In the genomic region with DNA sequence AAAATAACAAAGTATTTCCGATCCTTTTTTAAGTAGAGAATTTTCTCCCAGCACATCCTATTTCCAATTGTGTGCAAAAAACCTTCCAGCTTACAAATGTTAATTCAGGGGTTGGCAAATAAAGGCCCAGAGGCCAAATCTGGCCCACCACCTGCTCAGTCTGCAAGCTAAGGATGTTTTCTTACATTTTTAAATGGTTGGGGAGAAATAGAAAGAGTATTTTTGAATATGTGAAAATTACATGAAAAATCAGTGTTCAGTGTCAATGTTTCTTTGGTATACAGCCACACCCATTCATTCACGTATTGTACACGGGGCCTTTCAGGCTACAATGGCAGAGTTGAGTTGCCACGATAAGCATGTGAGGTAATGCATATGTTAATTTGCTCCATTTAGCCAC, we compare ENCODE assay signal across 23 cellular contexts.
DNase-seq lines count a peak whose midpoint lies in the region; ATAC-seq and TF ChIP-seq lines count a peak whose summit lies in the region.
"Had no signal": no experiment of that assay in that cellular context is flagged by ENCODE, and none has a peak within 500 bp of the region (broad histone marks: within the 10 kb centered on the region; RNA-seq: fewer than 3 reads in every experiment).

No MANE protein-coding gene starts in this region.

- H3K27ac Mint-ChIP-seq in WTC11: peak overlapping the region; percentile 17; the same call in 1 of the 2 replicates
- H3K27ac Mint-ChIP-seq: CD4-positive, alpha-beta T cell had no signal

- H3K36me3 ChIP-seq in GM23248 (ENCODE audit: low read depth) (no peaks in the 10 kb centered on the region), IMR-90 (ENCODE audit: control insufficient read depth, insufficient read depth, low read length) (no peaks in the 10 kb centered on the region), osteoblast (ENCODE audit: insufficient read depth, low read length) (peaks cover 3% of the 10 kb centered on the region)

- peak overlapping the region; percentile 41 for H2BK5ac ChIP-seq in IMR-90 (ENCODE audit: low read depth, low read length, poor library complexity, severe bottlenecking)

- H3K79me1 ChIP-seq in IMR-90 (ENCODE audit: low read depth in 1 of 2, low read length in 2 of 2): peaks cover 0 to 4% of the 10 kb centered on the region in 2 experiments; a peak in 1 of 4 replicates

- no peaks in the 10 kb centered on the region for H3K9me3 Mint-ChIP-seq in WTC11
- H3K9me3 Mint-ChIP-seq: CD4-positive, alpha-beta T cell had no signal

- no peak overlapping the region for H4K5ac ChIP-seq in IMR-90 (ENCODE audit: low read depth, low read length)

- no peak overlapping the region for H3K56ac ChIP-seq in IMR-90 (ENCODE audit: extremely low read depth, insufficient read depth, low read length)

- no peak for TF ChIP-seq POLR2A in IMR-90 (IDR thresholded peaks at IDR 0.05; ENCODE audit: low read depth, low read length)

- CTCF ChIA-PET in IMR-90 (lab: Yijun Ruan, JAX) (no interaction called here), WTC11 (lab: Charles Lee) (interaction anchor here (1.4 kb wide), 1 partner anchor 160 kb away, joined by 3 read pairs; no protein-coding TSS in a partner anchor)

- H2AK5ac ChIP-seq in IMR-90 (ENCODE audit: low read depth, low read length): peak overlapping the region; percentile 71; the same call in 1 of the 2 replicates

- H4K20me1 ChIP-seq in GM23248 (ENCODE audit: insufficient read depth) (0 out of 2 replicates have a peak, but pooled peaks cover 3% of the 10 kb centered on the region), IMR-90 (ENCODE audit: insufficient read depth, low read length) (peaks cover 2% of the 10 kb centered on the region; the same call in 1 of the 2 replicates), osteoblast (ENCODE audit: insufficient read depth, low read length) (no peaks in the 10 kb centered on the region)
- H4K20me1 ChIP-seq: BLaER1 had no signal

- H3K79me2 ChIP-seq in GM23248 (ENCODE audit: insufficient read depth) (no peaks in the 10 kb centered on the region), osteoblast (ENCODE audit: insufficient read depth, low read length) (no peaks in the 10 kb centered on the region)

- H3K4me2 ChIP-seq in GM23248 (ENCODE audit: unreplicated experiment): peak overlapping the region; percentile 19
- peak overlapping the region; percentile 50; the same call in 1 of the 2 replicates for H3K4me2 ChIP-seq in IMR-90 (ENCODE audit: low read depth, low read length)
- no peak overlapping the region for H3K4me2 ChIP-seq in osteoblast (ENCODE audit: insufficient read depth, low read length)
- H3K4me2 ChIP-seq: BLaER1, PC-9 had no signal

- H2BK120ac ChIP-seq in IMR-90 (ENCODE audit: low read depth, low read length): peak overlapping the region; percentile 9; the same call in 1 of the 2 replicates

- peaks cover 6% of the 10 kb centered on the region for H3F3A ChIP-seq in GM23248 (ENCODE audit: insufficient read depth)

- peaks cover 4% of the 10 kb centered on the region for H3K4me1 Mint-ChIP-seq in WTC11

- H2BK20ac ChIP-seq in IMR-90 (ENCODE audit: low read depth, low read length): peak overlapping the region; percentile 71

- no peak for TF ChIP-seq RAD21 in IMR-90 (IDR thresholded peaks at IDR 0.05; ENCODE audit: low read length)

- H3K9ac ChIP-seq in GM23248 (no peak overlapping the region), IMR-90 (ENCODE audit: low read depth, low read length) (no peak overlapping the region)
- H3K9ac ChIP-seq: BLaER1 had no signal

- H2AFZ ChIP-seq in GM23248 (no peak overlapping the region), IMR-90 (replicated peaks; ENCODE audit: low read length, poor library complexity) (no peak overlapping the region), osteoblast (ENCODE audit: low read length) (no peak overlapping the region)
- H2AFZ ChIP-seq: PC-9 had no signal

- peaks cover 3% of the 10 kb centered on the region for H3K9me1 ChIP-seq in IMR-90 (ENCODE audit: insufficient read depth, low read length)

- no peak for TF ChIP-seq CTCF in IMR-90 (conservative IDR thresholded peaks at IDR 0.05; ENCODE audit: low read depth, low read length)
- no peak for TF ChIP-seq CTCF in WTC11 (IDR thresholded peaks at IDR 0.05)
- no peak for TF ChIP-seq CTCF in osteoblast (IDR thresholded peaks at IDR 0.05; ENCODE audit: extremely low read depth, low read depth, low read length)
- TF ChIP-seq CTCF in GM10266 (IDR thresholded peaks at IDR 0.05; ENCODE audit: control insufficient read depth, insufficient read depth, low read depth, missing control alignments): no peak

- no peak overlapping the region for H3K14ac ChIP-seq in IMR-90 (replicated peaks; ENCODE audit: low read depth, low read length)

- no peak overlapping the region for H2AK9ac ChIP-seq in IMR-90 (replicated peaks; ENCODE audit: low read depth, low read length, poor library complexity)

- H4K8ac ChIP-seq in IMR-90 (ENCODE audit: low read depth in 2 of 2, low read length in 2 of 2): 0 out of 4 replicates have a peak overlapping the region, but pooled peaks of 1 of the 2 experiments have one; percentile 5

- no peak overlapping the region for H3K23ac ChIP-seq in IMR-90 (ENCODE audit: low read depth, low read length)

- peak overlapping the region; percentile 54; the same call in 1 of the 2 replicates for H3K18ac ChIP-seq in IMR-90 (ENCODE audit: low read depth, low read length)

- WGBS in GM23248 (ENCODE audit: low coverage in 1 of 2, low lambda C conversion rate in 2 of 2, missing lambda C conversion rate in 2 of 2), 2 experiments: 85 to 87% methylated on average over 4 of the region's 4 CpGs
- WGBS in IMR-90 (ENCODE audit: extremely low coverage in 2 of 2, insufficient read length in 1 of 2), 2 experiments: no CpG with 5 or more reads among the region's 4 CpGs

- H3K4ac ChIP-seq in IMR-90 (ENCODE audit: low read depth, low read length): 0 out of 2 replicates have a peak overlapping the region, but pooled peaks have one; percentile 37

- POLR2A ChIA-PET in IMR-90 (lab: Charles Lee; ENCODE audit: unreplicated experiment): no interaction called here
- POLR2A ChIA-PET in WTC11 (lab: Charles Lee): no interaction called here

- H3K9me2 ChIP-seq in GM23248 (ENCODE audit: insufficient read depth): no peaks in the 10 kb centered on the region

- H3K27ac ChIP-seq in GM23248 (peak overlapping the region; percentile 19; the same call in 1 of the 2 replicates), IMR-90 (ENCODE audit: insufficient read depth, low read length) (no peak overlapping the region), osteoblast (ENCODE audit: low read depth, low read length) (peak overlapping the region; percentile 55)
- H3K27ac ChIP-seq: BLaER1, HL-60, PC-9, SK-N-MC had no signal

- H2BK15ac ChIP-seq in IMR-90 (ENCODE audit: low read depth, low read length): peak overlapping the region; percentile 6; the same call in 1 of the 3 replicates

- BruUV-seq in IMR-90 (replicated peaks; lab: Mats Ljungman, UMichigan): no TSS peak

- H3K4me3 ChIP-seq in GM23248 (no peak overlapping the region), IMR-90 (ENCODE audit: insufficient read depth, low read depth, low read length) (no peak overlapping the region), osteoblast (ENCODE audit: insufficient read depth, low read length) (no peak overlapping the region)
- H3K4me3 ChIP-seq: BLaER1, PC-9, SK-N-MC had no signal

- H3K36me3 Mint-ChIP-seq in WTC11: no peaks in the 10 kb centered on the region

- intact Hi-C loops in IMR-90 (cut with micrococcal nuclease): no loop called here

- H3K9me3 ChIP-seq in GM23248 (ENCODE audit: low read depth): no peaks in the 10 kb centered on the region
- no peaks in the 10 kb centered on the region for H3K9me3 ChIP-seq in IMR-90 (ENCODE audit: control insufficient read depth, insufficient read depth, low read length)
- no peaks in the 10 kb centered on the region for H3K9me3 ChIP-seq in osteoblast (ENCODE audit: low read depth, low read length)
- H3K9me3 ChIP-seq: BLaER1 had no signal

- H3K4me3 Mint-ChIP-seq in WTC11: no peak overlapping the region
- H3K4me3 Mint-ChIP-seq: CD4-positive, alpha-beta T cell had no signal

- in situ Hi-C loops in GM23248 (cut with MboI) (no loop called here), IMR-90 (cut with MboI; ENCODE audit: low sequenced_read_pairs) (no loop called here)

- no peak for DNase-seq in GM23248
- DNase-seq in IMR-90: no peak
- DNase-seq in WTC11 (ENCODE audit: low spot score): no peak
- DNase-seq in osteoblast (ENCODE audit: insufficient read length, low spot score, missing footprints): no peak
- DNase-seq in GM10266 (ENCODE audit: extremely low spot score): no peak
- no peak for DNase-seq in GOT3 (lab: John Stamatoyannopoulos, UW)
- DNase-seq: CD4-positive, alpha-beta T cell; COR-L47; DMS153; H7; KG1; NCI-H1092; NCI-H1436; NCI-H2029; NCI-H2171; NCI-H524 treated with DMSO at 0.1 percent for 48 hours; PC-9; RPMI8226; SHP77 had no signal

- no peaks in the 10 kb centered on the region for H3K27me3 Mint-ChIP-seq in WTC11 (ENCODE audit: low read depth)
- H3K27me3 Mint-ChIP-seq: CD4-positive, alpha-beta T cell had no signal

- H4K91ac ChIP-seq in IMR-90 (ENCODE audit: insufficient read depth, low read depth, low read length): no peak overlapping the region

- peaks cover 13% of the 10 kb centered on the region for H3K4me1 ChIP-seq in GM23248 (ENCODE audit: insufficient read depth)
- H3K4me1 ChIP-seq in IMR-90 (ENCODE audit: control insufficient read depth, insufficient read depth, low read length): peaks cover 8% of the 10 kb centered on the region
- peaks cover 9% of the 10 kb centered on the region for H3K4me1 ChIP-seq in osteoblast (ENCODE audit: insufficient read depth, low read length)

- H3K27me3 ChIP-seq in GM23248 (replicated peaks; ENCODE audit: insufficient read depth) (no peaks in the 10 kb centered on the region), IMR-90 (ENCODE audit: control insufficient read depth, insufficient read depth, low read length) (no peaks in the 10 kb centered on the region), osteoblast (ENCODE audit: insufficient read depth, low read length) (no peaks in the 10 kb centered on the region)
- H3K27me3 ChIP-seq: BLaER1 had no signal

- dilution Hi-C loops in IMR-90 (cut with HindIII; ENCODE audit: low sequenced_read_pairs, unreplicated experiment): no loop called here

- ATAC-seq in IMR-90 (ENCODE audit: low read depth): peak; percentile 30
- ATAC-seq in WTC11: no peak
- no peak for ATAC-seq in HG02798 (IDR thresholded peaks at IDR 0.05; ENCODE audit: poor library complexity, unreplicated experiment)

TF ChIP-seq in IMR-90, 13 proteins besides CTCF, POLR2A, EP300 and RAD21:
- no peak for TF ChIP-seq MXI1 (IDR thresholded peaks at IDR 0.05; ENCODE audit: borderline replicate concordance, low read depth, low read length)

TF ChIP-seq in WTC11, 78 proteins besides CTCF, POLR2A, EP300 and RAD21 (continues in another document):
- TF ChIP-seq NR1H2 (CRISPR knock-in tag; IDR thresholded peaks at IDR 0.05): no peak
- TF ChIP-seq, protein P1, sequence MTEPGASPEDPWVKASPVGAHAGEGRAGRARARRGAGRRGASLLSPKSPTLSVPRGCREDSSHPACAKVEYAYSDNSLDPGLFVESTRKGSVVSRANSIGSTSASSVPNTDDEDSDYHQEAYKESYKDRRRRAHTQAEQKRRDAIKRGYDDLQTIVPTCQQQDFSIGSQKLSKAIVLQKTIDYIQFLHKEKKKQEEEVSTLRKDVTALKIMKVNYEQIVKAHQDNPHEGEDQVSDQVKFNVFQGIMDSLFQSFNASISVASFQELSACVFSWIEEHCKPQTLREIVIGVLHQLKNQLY (CRISPR knock-in tag; IDR thresholded peaks at IDR 0.05): no peak
